ENCODE assay signal across 7 cellular contexts in the genomic region with DNA sequence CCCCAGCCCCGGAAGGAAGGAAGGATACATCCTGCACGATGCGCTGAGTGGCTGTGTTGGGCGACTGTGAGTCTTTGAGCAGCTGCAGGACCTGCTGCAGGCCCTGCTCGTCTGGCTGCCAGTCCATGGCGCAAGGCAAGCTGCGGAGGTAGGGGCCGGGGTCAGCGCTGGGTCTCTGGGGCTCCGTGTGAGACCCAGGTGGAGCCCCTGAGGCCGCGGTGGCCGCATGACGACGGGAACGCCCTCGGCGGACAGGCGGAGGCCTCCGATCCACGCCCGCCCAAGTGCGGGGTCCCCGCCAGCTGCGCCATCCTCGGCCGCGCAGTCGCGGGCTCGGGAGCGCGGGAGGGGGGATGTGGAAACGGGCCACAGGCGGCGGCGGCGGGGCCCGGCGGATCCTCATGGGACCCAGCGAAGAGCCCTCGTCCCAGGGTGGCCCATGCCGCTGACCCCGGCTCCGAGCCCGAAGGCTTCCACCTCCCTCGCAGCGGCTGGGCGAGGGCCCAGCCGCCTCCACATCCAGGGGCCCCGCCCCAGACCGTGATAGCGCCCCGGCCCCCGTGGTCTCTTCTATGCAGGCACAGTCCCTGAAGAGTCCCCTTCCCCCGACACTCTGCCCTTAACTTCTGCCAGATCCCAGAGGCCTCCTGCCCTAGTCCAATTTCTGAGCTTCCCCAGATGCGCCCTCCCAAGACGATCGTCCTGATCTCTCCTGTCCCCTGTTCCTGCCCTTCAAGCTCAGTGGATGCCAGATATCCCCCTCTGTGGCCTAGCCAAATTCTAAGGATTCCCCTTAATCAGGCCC. TPM values are rescaled to one million over a fixed set of nuclear protein-coding genes. Genes with fewer than 3 reads are reported as not detected.
DNase-seq lines count a peak whose midpoint lies in the region; ATAC-seq and TF ChIP-seq lines count a peak whose summit lies in the region.

No MANE protein-coding gene starts in this region.

- TF ChIP-seq CTCF in HL-60 (IDR thresholded peaks at IDR 0.05; ENCODE audit: insufficient read depth, low read length) (no peak), gastroesophageal sphincter (IDR thresholded peaks at IDR 0.05) (no peak)

- H2BK5ac ChIP-seq in trophoblast cell (ENCODE audit: low read depth, low read length, poor library complexity), result peak overlapping the region; percentile 93

- H3K27ac Mint-ChIP-seq in activated CD8-positive, alpha-beta T cell treated with anti-CD3 and anti-CD28 coated beads, Interleukin-2, amount 10 ng/mL, durations not matched to agents 7 days and 5 days, result peak overlapping the region; percentile 94

- H3K27ac ChIP-seq in HL-60 (replicated peaks) (peak overlapping the region; percentile 93), gastroesophageal sphincter (peak overlapping the region; percentile 92 to 99 (median 96)), trophoblast cell (ENCODE audit: low read depth, low read length) (peak overlapping the region; percentile 96)

- peaks cover 30% of the 10 kb centered on the region for H3K4me1 Mint-ChIP-seq in activated CD8-positive, alpha-beta T cell treated with anti-CD3 and anti-CD28 coated beads, Interleukin-2, amount 10 ng/mL, durations not matched to agents 7 days and 5 days (ENCODE audit: low read depth)

- H4K91ac ChIP-seq in trophoblast cell (ENCODE audit: low read depth, low read length), result peak overlapping the region; percentile 95

- peak overlapping the region; percentile 30 for H2AFZ ChIP-seq in trophoblast cell (ENCODE audit: insufficient read depth, low read length, poor library complexity)

- H3K9ac ChIP-seq in trophoblast cell (ENCODE audit: low read length), result peak overlapping the region; percentile 95

- H4K12ac ChIP-seq in trophoblast cell (ENCODE audit: low read depth, low read length), result peak overlapping the region; percentile 54

- H3K4me3 Mint-ChIP-seq in activated CD8-positive, alpha-beta T cell treated with anti-CD3 and anti-CD28 coated beads, Interleukin-2, amount 10 ng/mL, durations not matched to agents 7 days and 5 days, result peak overlapping the region; percentile 96

- H3K4me1 ChIP-seq in gastroesophageal sphincter (peaks cover 0 to 67% (median 23%) of the 10 kb centered on the region in 3 donors), trophoblast cell (ENCODE audit: control insufficient read depth in 1 of 2, insufficient read depth in 2 of 2, low read length in 2 of 2) (peaks cover 3 to 5% of the 10 kb centered on the region in 2 experiments)

- H4K8ac ChIP-seq in trophoblast cell (ENCODE audit: low read depth, low read length), result peak overlapping the region; percentile 86

- H3K36me3 Mint-ChIP-seq in activated CD8-positive, alpha-beta T cell treated with anti-CD3 and anti-CD28 coated beads, Interleukin-2, amount 10 ng/mL, durations not matched to agents 7 days and 5 days (ENCODE audit: low read depth), result peaks cover 38% of the 10 kb centered on the region

- WGBS in gastroesophageal sphincter (ENCODE audit: low coverage in 1 of 2), 2 donors, result 10 to 13% methylated on average over 3 to 4 of the region's 59 CpGs
- WGBS in trophoblast cell (ENCODE audit: extremely low coverage, insufficient coverage, insufficient read length), result no CpG with 5 or more reads among the region's 59 CpGs

- peaks cover 23% of the 10 kb centered on the region for H3K79me2 ChIP-seq in trophoblast cell (ENCODE audit: control insufficient read depth, insufficient read depth, low read length, poor library complexity)

- POLR2A ChIA-PET in activated CD8-positive, alpha-beta T cell treated with anti-CD3 and anti-CD28 coated beads, Interleukin-2, amount 10 ng/mL, durations not matched to agents 7 days and 5 days (lab: Charles Lee), result interaction anchor here (0.9 to 5.6 kb wide), 6 partner anchors 14 to 80 kb away, joined by 3 to 109 read pairs (median 6); partner anchors contain the start of genes DHPS, FBXW9, GET3 and JUNB

- peak overlapping the region; percentile 63 for H3K18ac ChIP-seq in trophoblast cell (ENCODE audit: low read length)

- H3K23ac ChIP-seq in trophoblast cell (ENCODE audit: low read length), result no peak overlapping the region

- peak overlapping the region; percentile 88 for H3K4me3 ChIP-seq in HL-60 (replicated peaks; ENCODE audit: insufficient read depth, low read length)
- H3K4me3 ChIP-seq in gastroesophageal sphincter, result peak overlapping the region; percentile 90 to 92
- peak overlapping the region; percentile 83 for H3K4me3 ChIP-seq in trophoblast cell (ENCODE audit: low read depth, low read length)

- no peak for ATAC-seq in activated CD8-positive, alpha-beta T cell treated with anti-CD3 and anti-CD28 coated beads, Interleukin-2, amount 10 ng/mL, durations not matched to agents 7 days and 5 days
- ATAC-seq in gastroesophageal sphincter (no peak), GM21381 (IDR thresholded peaks at IDR 0.05; ENCODE audit: unreplicated experiment) (no peak), GM18868 (IDR thresholded peaks at IDR 0.05; ENCODE audit: unreplicated experiment) (no peak)

- H3K9me3 Mint-ChIP-seq in activated CD8-positive, alpha-beta T cell treated with anti-CD3 and anti-CD28 coated beads, Interleukin-2, amount 10 ng/mL, durations not matched to agents 7 days and 5 days (ENCODE audit: insufficient read depth), result no peaks in the 10 kb centered on the region

- H3K14ac ChIP-seq in trophoblast cell (ENCODE audit: low read length), result peak overlapping the region; percentile 82

- H3K4ac ChIP-seq in trophoblast cell (ENCODE audit: low read depth, low read length), result peak overlapping the region; percentile 99

- H2AK5ac ChIP-seq in trophoblast cell (ENCODE audit: low read length), result peak overlapping the region; percentile 59

- TF ChIP-seq POLR2A in gastroesophageal sphincter (IDR thresholded peaks at IDR 0.05), result no peak

- peak overlapping the region; percentile 5 for H2BK120ac ChIP-seq in trophoblast cell (ENCODE audit: insufficient read depth, low read length, poor library complexity)

- H3K27me3 Mint-ChIP-seq in activated CD8-positive, alpha-beta T cell treated with anti-CD3 and anti-CD28 coated beads, Interleukin-2, amount 10 ng/mL, durations not matched to agents 7 days and 5 days (ENCODE audit: low read depth), result no peaks in the 10 kb centered on the region

- no peak for TF ChIP-seq EP300 in gastroesophageal sphincter (IDR thresholded peaks at IDR 0.05)

- peaks cover 22% of the 10 kb centered on the region for H3K79me1 ChIP-seq in trophoblast cell (ENCODE audit: low read length)

- CTCF ChIA-PET in activated CD8-positive, alpha-beta T cell treated with anti-CD3 and anti-CD28 coated beads, Interleukin-2, amount 10 ng/mL, durations not matched to agents 7 days and 5 days (lab: Charles Lee), result interaction anchor here (0.9 to 9.2 kb wide), 11 partner anchors 13 to 126 kb away, joined by 3 to 85 read pairs (median 9); partner anchors contain the start of genes GET3, JUNB and TRIR

- H3K36me3 ChIP-seq in gastroesophageal sphincter (peaks cover 0 to 33% of the 10 kb centered on the region in 2 donors), trophoblast cell (ENCODE audit: control insufficient read depth in 1 of 2, insufficient read depth in 2 of 2, low read length in 2 of 2) (peaks cover 23 to 24% of the 10 kb centered on the region in 2 experiments)

- H3K9me3 ChIP-seq in gastroesophageal sphincter (no peaks in the 10 kb centered on the region), trophoblast cell (ENCODE audit: insufficient read depth, low read depth, low read length) (no peaks in the 10 kb centered on the region)

- no peak for DNase-seq in HL-60 (ENCODE audit: low read depth in 1 of 2, low spot score in 1 of 2)
- DNase-seq in activated CD8-positive, alpha-beta T cell treated with anti-CD3 and anti-CD28 coated beads, Interleukin-2, amount 10 ng/mL, durations not matched to agents 7 days and 5 days, result peak; percentile 54
- DNase-seq in trophoblast cell, result no peak
- no peak for DNase-seq in cerebellar nuclear complex (lab: John Stamatoyannopoulos, UW)

- H3K4me2 ChIP-seq in trophoblast cell (ENCODE audit: low read length), result peak overlapping the region; percentile 86

- peak overlapping the region; percentile 52 for H2BK12ac ChIP-seq in trophoblast cell (ENCODE audit: low read length)

- H3K27me3 ChIP-seq in HL-60 (ENCODE audit: insufficient read depth, poor library complexity, severe bottlenecking) (no peaks in the 10 kb centered on the region), gastroesophageal sphincter (no peaks in the 10 kb centered on the region), trophoblast cell (ENCODE audit: insufficient read depth, low read length) (no peaks in the 10 kb centered on the region)

RNA-seq across cellular contexts. Expression of gene TNPO2, which starts 2.7 kb away (rescaled TPM):
- total RNA-seq in activated CD8-positive, alpha-beta T cell treated with anti-CD3 and anti-CD28 coated beads, Interleukin-2, amount 10 ng/mL, durations not matched to agents 7 days and 5 days, result 10 to 100 TPM; 84.3 to 93.1 TPM
- 10 to 100 TPM; 52.0 to 89.2 (median 76.1) TPM for total RNA-seq in gastroesophageal sphincter
- polyA plus RNA-seq in trophoblast cell (2013), result 29.5 and 30.4 TPM in 2 replicates

RNA-seq across cellular contexts. Expression of gene TRIR, which starts 13.4 kb away (rescaled TPM):
- 100 to 1,000 TPM; 206 to 228 TPM for total RNA-seq in activated CD8-positive, alpha-beta T cell treated with anti-CD3 and anti-CD28 coated beads, Interleukin-2, amount 10 ng/mL, durations not matched to agents 7 days and 5 days
- total RNA-seq in gastroesophageal sphincter, result 100 to 1,000 TPM; 364 to 432 (median 398) TPM
- 232 and 239 TPM in 2 replicates for polyA plus RNA-seq in trophoblast cell (2013)

RNA-seq across cellular contexts. Expression of gene GET3, which starts 16.2 kb away (rescaled TPM):
- 10 to 100 TPM; 66.8 to 71.5 TPM for total RNA-seq in activated CD8-positive, alpha-beta T cell treated with anti-CD3 and anti-CD28 coated beads, Interleukin-2, amount 10 ng/mL, durations not matched to agents 7 days and 5 days
- 10 to 100 TPM; 47.3 to 58.2 (median 55.8) TPM for total RNA-seq in gastroesophageal sphincter
- 54.8 and 55.0 TPM in 2 replicates for polyA plus RNA-seq in trophoblast cell (2013)

RNA-seq across cellular contexts. Expression of gene FBXW9, which starts 24.6 kb away (rescaled TPM):
- 1 to 10 TPM; 6.0 to 6.1 TPM for total RNA-seq in activated CD8-positive, alpha-beta T cell treated with anti-CD3 and anti-CD28 coated beads, Interleukin-2, amount 10 ng/mL, durations not matched to agents 7 days and 5 days
- 1 to 10 TPM; 3.8 to 7.5 (median 4.1) TPM for total RNA-seq in gastroesophageal sphincter
- polyA plus RNA-seq in trophoblast cell (2013), result 4.9 and 5.3 TPM in 2 replicates

RNA-seq across cellular contexts. Expression of gene BEST2, which starts 30.5 kb away (rescaled TPM):
- total RNA-seq in activated CD8-positive, alpha-beta T cell treated with anti-CD3 and anti-CD28 coated beads, Interleukin-2, amount 10 ng/mL, durations not matched to agents 7 days and 5 days, result not detected
- not detected for total RNA-seq in gastroesophageal sphincter
- 0.01 and 0.04 TPM in 2 replicates for polyA plus RNA-seq in trophoblast cell (2013)
